ENCODE assay signal across 19 cellular contexts in genomic region chr6:135185483-135185882, GRCh38. TPM values are rescaled to one million over a fixed set of nuclear protein-coding genes. Genes with fewer than 3 reads are reported as not detected.
DNase-seq lines count a peak whose midpoint lies in the region; ATAC-seq and TF ChIP-seq lines count a peak whose summit lies in the region.
"Had no signal": no experiment of that assay in that cellular context is flagged by ENCODE, and none has a peak within 500 bp of the region (broad histone marks: within the 10 kb centered on the region; RNA-seq: fewer than 3 reads in every experiment).

No MANE protein-coding gene starts in this region.

- H3K4me3 ChIP-seq in HL-60 (replicated peaks; ENCODE audit: insufficient read depth, low read length) (peak overlapping the region; percentile 26; the same call in 1 of the 2 replicates), neutrophil (ENCODE audit: low read depth in 1 of 2, low read length in 1 of 2) (no peak overlapping the region), BE2C (ENCODE audit: low read depth, low read length) (no peak overlapping the region)
- H3K4me3 ChIP-seq: GM23248, lower lobe of right lung, ovary, sigmoid colon had no signal

- CTCF ChIA-PET in activated CD8-positive, alpha-beta T cell treated with anti-CD3 and anti-CD28 coated beads for 36 hours (lab: Charles Lee) = interaction anchor here (1.3 to 3.7 kb wide), 3 partner anchors 12 to 71 kb away, joined by 5 to 67 read pairs (median 10); no protein-coding TSS in a partner anchor
- CTCF ChIA-PET in activated CD8-positive, alpha-beta T cell treated with anti-CD3 and anti-CD28 coated beads, Interleukin-2, amount 10 ng/mL, durations not matched to agents 7 days and 5 days (lab: Charles Lee) = interaction anchor here (1.0 to 11.7 kb wide), 8 partner anchors 9 to 208 kb away, joined by 3 to 165 read pairs (median 7); no protein-coding TSS in a partner anchor

- H3K36me3 ChIP-seq in neutrophil (no peaks in the 10 kb centered on the region), BE2C (no peaks in the 10 kb centered on the region)
- H3K36me3 ChIP-seq: lower lobe of right lung, ovary, sigmoid colon had no signal

- peaks cover 60 to 71% of the 10 kb centered on the region in 2 experiments for H3K4me1 ChIP-seq in neutrophil (ENCODE audit: control insufficient read depth in 1 of 2, insufficient read depth in 1 of 2, low read depth in 1 of 2, low read length in 1 of 2)
- H3K4me1 ChIP-seq in BE2C = no peaks in the 10 kb centered on the region

- no peak for DNase-seq in activated CD8-positive, alpha-beta T cell treated with anti-CD3 and anti-CD28 coated beads for 36 hours
- DNase-seq in activated CD8-positive, alpha-beta T cell treated with anti-CD3 and anti-CD28 coated beads, Interleukin-2, amount 10 ng/mL, durations not matched to agents 7 days and 5 days = no peak
- DNase-seq in HL-60 (ENCODE audit: low read depth in 1 of 2, low spot score in 1 of 2) = peak in 1 of 2 experiments; percentile 65
- DNase-seq in NCI-H526 treated with DMSO at 0.1 percent for 48 hours (lab: John Stamatoyannopoulos, UW) = peak; percentile 96
- DNase-seq in NCI-H2029 treated with DMSO at 0.1 percent for 48 hours (lab: John Stamatoyannopoulos, UW) = no peak
- DNase-seq in BE2C = no peak
- DNase-seq: activated CD4-positive, alpha-beta T cell treated with anti-CD3 and anti-CD28 coated beads, Interleukin-2, amount 50 U/mL, for 1 hour; caudate nucleus; effector CD4-positive, alpha-beta T cell; GM23248; head of caudate nucleus; lower lobe of right lung; NCI-H146; NCI-H510A treated with DMSO at 0.1 percent for 48 hours; ovary; sigmoid colon; SK-N-SH; stimulated activated CD4-positive, alpha-beta T cell treated with anti-CD3 and anti-CD28 coated beads, Interleukin-1b, Interleukin-23, amount 100 ng/mL, for 48 hours had no signal

- peaks cover 25% of the 10 kb centered on the region for H3K4me1 Mint-ChIP-seq in activated CD8-positive, alpha-beta T cell treated with anti-CD3 and anti-CD28 coated beads for 36 hours (ENCODE audit: low read depth)
- H3K4me1 Mint-ChIP-seq in activated CD8-positive, alpha-beta T cell treated with anti-CD3 and anti-CD28 coated beads, Interleukin-2, amount 10 ng/mL, durations not matched to agents 7 days and 5 days (ENCODE audit: low read depth) = peaks cover 33% of the 10 kb centered on the region

- peaks cover 74% of the 10 kb centered on the region for H3K36me3 Mint-ChIP-seq in activated CD8-positive, alpha-beta T cell treated with anti-CD3 and anti-CD28 coated beads for 36 hours (ENCODE audit: low read depth)
- peaks cover 25% of the 10 kb centered on the region for H3K36me3 Mint-ChIP-seq in activated CD8-positive, alpha-beta T cell treated with anti-CD3 and anti-CD28 coated beads, Interleukin-2, amount 10 ng/mL, durations not matched to agents 7 days and 5 days (ENCODE audit: low read depth)

- H3K4me3 Mint-ChIP-seq in activated CD8-positive, alpha-beta T cell treated with anti-CD3 and anti-CD28 coated beads for 36 hours = peak overlapping the region; percentile 40
- H3K4me3 Mint-ChIP-seq in activated CD8-positive, alpha-beta T cell treated with anti-CD3 and anti-CD28 coated beads, Interleukin-2, amount 10 ng/mL, durations not matched to agents 7 days and 5 days = no peak overlapping the region

- no peak for ATAC-seq in activated CD8-positive, alpha-beta T cell treated with anti-CD3 and anti-CD28 coated beads for 36 hours
- no peak for ATAC-seq in activated CD8-positive, alpha-beta T cell treated with anti-CD3 and anti-CD28 coated beads, Interleukin-2, amount 10 ng/mL, durations not matched to agents 7 days and 5 days
- ATAC-seq: lower lobe of right lung had no signal

- intact Hi-C loops in activated CD8-positive, alpha-beta T cell treated with anti-CD3 and anti-CD28 coated beads for 36 hours (cut with micrococcal nuclease) = no loop called here

- H3K27ac Mint-ChIP-seq in activated CD8-positive, alpha-beta T cell treated with anti-CD3 and anti-CD28 coated beads for 36 hours = no peak overlapping the region
- H3K27ac Mint-ChIP-seq in activated CD8-positive, alpha-beta T cell treated with anti-CD3 and anti-CD28 coated beads, Interleukin-2, amount 10 ng/mL, durations not matched to agents 7 days and 5 days = no peak overlapping the region

- H3K27ac ChIP-seq in HL-60 (replicated peaks) (peak overlapping the region; percentile 92), neutrophil (peak overlapping the region; percentile 20)
- H3K27ac ChIP-seq: GM23248, lower lobe of right lung, ovary, sigmoid colon had no signal

- POLR2A ChIA-PET in activated CD8-positive, alpha-beta T cell treated with anti-CD3 and anti-CD28 coated beads for 36 hours (lab: Charles Lee) = interaction anchor here (1.2 to 8.1 kb wide), 5 partner anchors 11 to 68 kb away, joined by 3 to 94 read pairs (median 42); no protein-coding TSS in a partner anchor
- POLR2A ChIA-PET in activated CD8-positive, alpha-beta T cell treated with anti-CD3 and anti-CD28 coated beads, Interleukin-2, amount 10 ng/mL, durations not matched to agents 7 days and 5 days (lab: Charles Lee) = interaction anchor here (3.1 to 9.1 kb wide), 2 partner anchors 21 to 94 kb away, joined by 12 to 212 read pairs; no protein-coding TSS in a partner anchor

- H3K9me3 ChIP-seq in neutrophil = no peaks in the 10 kb centered on the region
- no peaks in the 10 kb centered on the region; the same call in 1 of the 2 replicates for H3K9me3 ChIP-seq in BE2C
- H3K9me3 ChIP-seq: lower lobe of right lung, ovary, sigmoid colon, SK-N-SH had no signal

- no peaks in the 10 kb centered on the region for H3K27me3 Mint-ChIP-seq in activated CD8-positive, alpha-beta T cell treated with anti-CD3 and anti-CD28 coated beads for 36 hours
- H3K27me3 Mint-ChIP-seq in activated CD8-positive, alpha-beta T cell treated with anti-CD3 and anti-CD28 coated beads, Interleukin-2, amount 10 ng/mL, durations not matched to agents 7 days and 5 days (ENCODE audit: low read depth) = no peaks in the 10 kb centered on the region

- H3K27me3 ChIP-seq in HL-60 (ENCODE audit: insufficient read depth, poor library complexity, severe bottlenecking) = no peaks in the 10 kb centered on the region
- no peaks in the 10 kb centered on the region for H3K27me3 ChIP-seq in neutrophil
- H3K27me3 ChIP-seq in BE2C = peaks cover 27% of the 10 kb centered on the region
- H3K27me3 ChIP-seq: ovary had no signal

- no peak for TF ChIP-seq CTCF in activated CD8-positive, alpha-beta T cell treated with anti-CD3 and anti-CD28 coated beads for 36 hours (IDR thresholded peaks at IDR 0.05)
- TF ChIP-seq CTCF in HL-60 (IDR thresholded peaks at IDR 0.05; ENCODE audit: insufficient read depth, low read length) (no peak), neutrophil (IDR thresholded peaks at IDR 0.05) (no peak), BE2C (IDR thresholded peaks at IDR 0.05; ENCODE audit: low read depth, low read length) (no peak)

- no peaks in the 10 kb centered on the region for H3K9me3 Mint-ChIP-seq in activated CD8-positive, alpha-beta T cell treated with anti-CD3 and anti-CD28 coated beads for 36 hours
- no peaks in the 10 kb centered on the region for H3K9me3 Mint-ChIP-seq in activated CD8-positive, alpha-beta T cell treated with anti-CD3 and anti-CD28 coated beads, Interleukin-2, amount 10 ng/mL, durations not matched to agents 7 days and 5 days (ENCODE audit: insufficient read depth)

RNA-seq across cellular contexts. Expression of gene MYB, which starts 4.4 kb away (rescaled TPM):
- 10 to 100 TPM; 50.9 to 53.6 TPM for total RNA-seq in activated CD8-positive, alpha-beta T cell treated with anti-CD3 and anti-CD28 coated beads for 36 hours
- 1 to 10 TPM; 7.5 to 8.2 TPM for total RNA-seq in activated CD8-positive, alpha-beta T cell treated with anti-CD3 and anti-CD28 coated beads, Interleukin-2, amount 10 ng/mL, durations not matched to agents 7 days and 5 days
- polyA plus RNA-seq in BE2C (2012; ENCODE audit: insufficient read depth, insufficient read length, low read depth) = 1.2 TPM

Comparison
In these comparisons a context has a peak if more than half of its experiments do, and no peak if none do; other contexts are left out.
1. RNA of gene MYB, which starts 4.4 kb away (total RNA-seq): 50.9 to 53.6 TPM in activated CD8-positive, alpha-beta T cell treated with anti-CD3 and anti-CD28 coated beads for 36 hours; 7.5 to 8.2 TPM in activated CD8-positive, alpha-beta T cell treated with anti-CD3 and anti-CD28 coated beads, Interleukin-2, amount 10 ng/mL, durations not matched to agents 7 days and 5 days; every median in the first group is over 4 times any median in the second.